2 cellular contexts compared by ENCODE assay signal in the genomic region with DNA sequence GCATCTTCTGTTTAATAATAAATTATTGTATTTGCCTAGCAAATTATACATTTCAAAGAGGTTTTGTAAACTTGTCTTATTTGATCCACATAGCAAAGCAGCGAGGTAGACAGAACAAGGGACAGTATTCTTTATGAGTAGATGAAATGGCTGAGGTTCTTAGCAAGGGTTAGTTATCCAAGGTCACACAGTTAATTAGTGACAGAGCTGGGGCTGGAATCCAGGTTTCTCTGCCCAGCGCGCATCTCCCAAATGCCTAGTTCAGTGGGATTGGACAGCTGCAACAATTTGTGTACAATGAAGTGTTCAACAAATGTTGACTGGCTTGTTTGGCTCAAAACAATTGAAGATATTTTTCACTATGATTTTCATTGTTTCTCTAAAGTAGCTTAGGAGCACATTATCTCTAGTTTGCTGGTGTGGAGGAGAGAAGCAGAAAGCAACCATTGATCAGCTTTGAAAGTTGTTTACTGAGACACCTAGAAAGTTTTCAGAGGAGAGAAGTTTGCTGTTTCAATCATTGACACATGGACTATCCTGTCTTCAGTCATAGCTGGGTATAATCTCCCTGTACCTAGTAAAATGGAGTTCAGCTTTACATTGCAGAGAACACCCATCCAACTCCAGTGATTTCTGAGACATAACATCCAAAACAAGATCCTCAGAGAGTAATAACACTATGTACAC.
TF ChIP-seq lines count a peak whose summit lies in the region.

No MANE protein-coding gene starts in this region.

TF ChIP-seq in WTC11, 78 proteins besides CTCF, POLR2A, EP300 and RAD21 (continued from another document):
- TF ChIP-seq, protein P1, sequence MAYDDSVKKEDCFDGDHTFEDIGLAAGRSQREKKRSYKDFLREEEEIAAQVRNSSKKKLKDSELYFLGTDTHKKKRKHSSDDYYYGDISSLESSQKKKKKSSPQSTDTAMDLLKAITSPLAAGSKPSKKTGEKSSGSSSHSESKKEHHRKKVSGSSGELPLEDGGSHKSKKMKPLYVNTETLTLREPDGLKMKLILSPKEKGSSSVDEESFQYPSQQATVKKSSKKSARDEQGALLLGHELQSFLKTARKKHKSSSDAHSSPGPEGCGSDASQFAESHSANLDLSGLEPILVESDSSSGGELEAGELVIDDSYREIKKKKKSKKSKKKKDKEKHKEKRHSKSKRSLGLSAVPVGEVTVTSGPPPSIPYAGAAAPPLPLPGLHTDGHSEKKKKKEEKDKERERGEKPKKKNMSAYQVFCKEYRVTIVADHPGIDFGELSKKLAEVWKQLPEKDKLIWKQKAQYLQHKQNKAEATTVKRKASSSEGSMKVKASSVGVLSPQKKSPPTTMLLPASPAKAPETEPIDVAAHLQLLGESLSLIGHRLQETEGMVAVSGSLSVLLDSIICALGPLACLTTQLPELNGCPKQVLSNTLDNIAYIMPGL (CRISPR knock-in tag; IDR thresholded peaks at IDR 0.05) = no peak
- TF ChIP-seq NFATC4 (CRISPR knock-in tag; IDR thresholded peaks at IDR 0.05) = no peak

TF ChIP-seq in HepG2, 621 proteins besides CTCF, POLR2A, EP300 and RAD21 (continued from another document and continues in another):
- TF ChIP-seq, protein P2, sequence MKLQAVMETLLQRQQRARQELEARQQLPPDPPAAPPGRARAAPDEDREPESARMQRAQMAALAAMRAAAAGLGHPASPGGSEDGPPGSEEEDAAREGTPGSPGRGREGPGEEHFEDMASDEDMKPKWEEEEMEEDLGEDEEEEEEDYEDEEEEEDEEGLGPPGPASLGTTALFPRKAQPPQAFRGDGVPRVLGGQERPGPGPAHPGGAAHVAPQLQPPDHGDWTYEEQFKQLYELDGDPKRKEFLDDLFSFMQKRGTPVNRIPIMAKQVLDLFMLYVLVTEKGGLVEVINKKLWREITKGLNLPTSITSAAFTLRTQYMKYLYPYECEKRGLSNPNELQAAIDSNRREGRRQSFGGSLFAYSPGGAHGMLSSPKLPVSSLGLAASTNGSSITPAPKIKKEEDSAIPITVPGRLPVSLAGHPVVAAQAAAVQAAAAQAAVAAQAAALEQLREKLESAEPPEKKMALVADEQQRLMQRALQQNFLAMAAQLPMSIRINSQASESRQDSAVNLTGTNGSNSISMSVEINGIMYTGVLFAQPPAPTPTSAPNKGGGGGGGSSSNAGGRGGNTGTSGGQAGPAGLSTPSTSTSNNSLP (IDR thresholded peaks at IDR 0.05; ENCODE audit: low read depth, low read length) = peak; percentile 63
- TF ChIP-seq, protein P3, sequence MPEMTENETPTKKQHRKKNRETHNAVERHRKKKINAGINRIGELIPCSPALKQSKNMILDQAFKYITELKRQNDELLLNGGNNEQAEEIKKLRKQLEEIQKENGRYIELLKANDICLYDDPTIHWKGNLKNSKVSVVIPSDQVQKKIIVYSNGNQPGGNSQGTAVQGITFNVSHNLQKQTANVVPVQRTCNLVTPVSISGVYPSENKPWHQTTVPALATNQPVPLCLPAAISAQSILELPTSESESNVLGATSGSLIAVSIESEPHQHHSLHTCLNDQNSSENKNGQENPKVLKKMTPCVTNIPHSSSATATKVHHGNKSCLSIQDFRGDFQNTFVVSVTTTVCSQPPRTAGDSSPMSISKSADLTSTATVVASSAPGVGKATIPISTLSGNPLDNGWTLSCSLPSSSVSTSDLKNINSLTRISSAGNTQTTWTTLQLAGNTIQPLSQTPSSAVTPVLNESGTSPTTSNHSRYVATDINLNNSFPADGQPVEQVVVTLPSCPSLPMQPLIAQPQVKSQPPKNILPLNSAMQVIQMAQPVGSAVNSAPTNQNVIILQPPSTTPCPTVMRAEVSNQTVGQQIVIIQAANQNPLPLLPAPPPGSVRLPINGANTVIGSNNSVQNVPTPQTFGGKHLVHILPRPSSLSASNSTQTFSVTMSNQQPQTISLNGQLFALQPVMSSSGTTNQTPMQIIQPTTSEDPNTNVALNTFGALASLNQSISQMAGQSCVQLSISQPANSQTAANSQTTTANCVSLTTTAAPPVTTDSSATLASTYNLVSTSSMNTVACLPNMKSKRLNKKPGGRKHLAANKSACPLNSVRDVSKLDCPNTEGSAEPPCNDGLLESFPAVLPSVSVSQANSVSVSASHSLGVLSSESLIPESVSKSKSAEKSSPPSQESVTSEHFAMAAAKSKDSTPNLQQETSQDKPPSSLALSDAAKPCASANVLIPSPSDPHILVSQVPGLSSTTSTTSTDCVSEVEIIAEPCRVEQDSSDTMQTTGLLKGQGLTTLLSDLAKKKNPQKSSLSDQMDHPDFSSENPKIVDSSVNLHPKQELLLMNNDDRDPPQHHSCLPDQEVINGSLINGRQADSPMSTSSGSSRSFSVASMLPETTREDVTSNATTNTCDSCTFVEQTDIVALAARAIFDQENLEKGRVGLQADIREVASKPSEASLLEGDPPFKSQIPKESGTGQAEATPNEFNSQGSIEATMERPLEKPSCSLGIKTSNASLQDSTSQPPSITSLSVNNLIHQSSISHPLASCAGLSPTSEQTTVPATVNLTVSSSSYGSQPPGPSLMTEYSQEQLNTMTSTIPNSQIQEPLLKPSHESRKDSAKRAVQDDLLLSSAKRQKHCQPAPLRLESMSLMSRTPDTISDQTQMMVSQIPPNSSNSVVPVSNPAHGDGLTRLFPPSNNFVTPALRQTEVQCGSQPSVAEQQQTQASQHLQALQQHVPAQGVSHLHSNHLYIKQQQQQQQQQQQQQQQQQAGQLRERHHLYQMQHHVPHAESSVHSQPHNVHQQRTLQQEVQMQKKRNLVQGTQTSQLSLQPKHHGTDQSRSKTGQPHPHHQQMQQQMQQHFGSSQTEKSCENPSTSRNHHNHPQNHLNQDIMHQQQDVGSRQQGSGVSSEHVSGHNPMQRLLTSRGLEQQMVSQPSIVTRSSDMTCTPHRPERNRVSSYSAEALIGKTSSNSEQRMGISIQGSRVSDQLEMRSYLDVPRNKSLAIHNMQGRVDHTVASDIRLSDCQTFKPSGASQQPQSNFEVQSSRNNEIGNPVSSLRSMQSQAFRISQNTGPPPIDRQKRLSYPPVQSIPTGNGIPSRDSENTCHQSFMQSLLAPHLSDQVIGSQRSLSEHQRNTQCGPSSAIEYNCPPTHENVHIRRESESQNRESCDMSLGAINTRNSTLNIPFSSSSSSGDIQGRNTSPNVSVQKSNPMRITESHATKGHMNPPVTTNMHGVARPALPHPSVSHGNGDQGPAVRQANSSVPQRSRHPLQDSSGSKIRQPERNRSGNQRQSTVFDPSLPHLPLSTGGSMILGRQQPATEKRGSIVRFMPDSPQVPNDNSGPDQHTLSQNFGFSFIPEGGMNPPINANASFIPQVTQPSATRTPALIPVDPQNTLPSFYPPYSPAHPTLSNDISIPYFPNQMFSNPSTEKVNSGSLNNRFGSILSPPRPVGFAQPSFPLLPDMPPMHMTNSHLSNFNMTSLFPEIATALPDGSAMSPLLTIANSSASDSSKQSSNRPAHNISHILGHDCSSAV (CRISPR knock-in tag; IDR thresholded peaks at IDR 0.05; ENCODE audit: borderline replicate concordance) = no peak
- TF ChIP-seq ZBTB7A (CRISPR knock-in tag; IDR thresholded peaks at IDR 0.05) (no peak), NKX3-1 (CRISPR knock-in tag; IDR thresholded peaks at IDR 0.05) (no peak), HNRNPUL1 (IDR thresholded peaks at IDR 0.05; ENCODE audit: low read depth, low read length) (peak; percentile 82), ZNF350 (CRISPR knock-in tag; IDR thresholded peaks at IDR 0.05; ENCODE audit: borderline replicate concordance, low read depth) (no peak), SALL1 (CRISPR knock-in tag; IDR thresholded peaks at IDR 0.05) (peak; percentile 78), ZNF367 (CRISPR knock-in tag; IDR thresholded peaks at IDR 0.05; ENCODE audit: borderline replicate concordance) (no peak), ZNF3 (CRISPR knock-in tag; IDR thresholded peaks at IDR 0.05) (no peak), RFX3 (CRISPR knock-in tag; IDR thresholded peaks at IDR 0.05) (no peak), LCORL (IDR thresholded peaks at IDR 0.05) (0 out of 2 replicates have a peak, but pooled peaks have one; percentile 26), LCORL (CRISPR knock-in tag; IDR thresholded peaks at IDR 0.05) (no peak), ZIK1 (CRISPR knock-in tag; IDR thresholded peaks at IDR 0.05; ENCODE audit: borderline replicate concordance, low read depth) (no peak), PCBP2 (optimal IDR thresholded peaks at IDR 0.05; ENCODE audit: low read depth, low read length, poor library complexity, severe bottlenecking) (no peak), ZBTB42 (CRISPR knock-in tag; IDR thresholded peaks at IDR 0.05) (no peak), ZNF839 (CRISPR knock-in tag; IDR thresholded peaks at IDR 0.05; ENCODE audit: borderline replicate concordance) (no peak), TBX2 (CRISPR knock-in tag; IDR thresholded peaks at IDR 0.05; ENCODE audit: borderline replicate concordance) (peak; percentile 50; the same call in 1 of the 2 replicates), NCOA2 (CRISPR knock-in tag; IDR thresholded peaks at IDR 0.05) (peak; percentile 53)
- TF ChIP-seq, protein P4, sequence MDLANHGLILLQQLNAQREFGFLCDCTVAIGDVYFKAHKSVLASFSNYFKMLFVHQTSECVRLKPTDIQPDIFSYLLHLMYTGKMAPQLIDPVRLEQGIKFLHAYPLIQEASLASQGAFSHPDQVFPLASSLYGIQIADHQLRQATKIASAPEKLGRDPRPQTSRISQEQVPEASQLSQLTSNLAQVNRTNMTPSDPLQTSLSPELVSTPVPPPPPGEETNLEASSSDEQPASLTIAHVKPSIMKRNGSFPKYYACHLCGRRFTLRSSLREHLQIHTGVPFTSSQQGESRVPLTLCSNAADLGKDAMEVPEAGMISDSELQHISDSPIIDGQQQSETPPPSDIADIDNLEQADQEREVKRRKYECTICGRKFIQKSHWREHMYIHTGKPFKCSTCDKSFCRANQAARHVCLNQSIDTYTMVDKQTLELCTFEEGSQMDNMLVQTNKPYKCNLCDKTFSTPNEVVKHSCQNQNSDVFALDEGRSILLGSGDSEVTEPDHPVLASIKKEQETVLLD (CRISPR knock-in tag; IDR thresholded peaks at IDR 0.05; ENCODE audit: low read depth) = no peak
- TF ChIP-seq, protein P5, sequence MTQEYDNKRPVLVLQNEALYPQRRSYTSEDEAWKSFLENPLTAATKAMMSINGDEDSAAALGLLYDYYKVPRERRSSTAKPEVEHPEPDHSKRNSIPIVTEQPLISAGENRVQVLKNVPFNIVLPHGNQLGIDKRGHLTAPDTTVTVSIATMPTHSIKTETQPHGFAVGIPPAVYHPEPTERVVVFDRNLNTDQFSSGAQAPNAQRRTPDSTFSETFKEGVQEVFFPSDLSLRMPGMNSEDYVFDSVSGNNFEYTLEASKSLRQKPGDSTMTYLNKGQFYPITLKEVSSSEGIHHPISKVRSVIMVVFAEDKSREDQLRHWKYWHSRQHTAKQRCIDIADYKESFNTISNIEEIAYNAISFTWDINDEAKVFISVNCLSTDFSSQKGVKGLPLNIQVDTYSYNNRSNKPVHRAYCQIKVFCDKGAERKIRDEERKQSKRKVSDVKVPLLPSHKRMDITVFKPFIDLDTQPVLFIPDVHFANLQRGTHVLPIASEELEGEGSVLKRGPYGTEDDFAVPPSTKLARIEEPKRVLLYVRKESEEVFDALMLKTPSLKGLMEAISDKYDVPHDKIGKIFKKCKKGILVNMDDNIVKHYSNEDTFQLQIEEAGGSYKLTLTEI (CRISPR knock-in tag; conservative IDR thresholded peaks at IDR 0.05) = no peak
- TF ChIP-seq, protein P6, sequence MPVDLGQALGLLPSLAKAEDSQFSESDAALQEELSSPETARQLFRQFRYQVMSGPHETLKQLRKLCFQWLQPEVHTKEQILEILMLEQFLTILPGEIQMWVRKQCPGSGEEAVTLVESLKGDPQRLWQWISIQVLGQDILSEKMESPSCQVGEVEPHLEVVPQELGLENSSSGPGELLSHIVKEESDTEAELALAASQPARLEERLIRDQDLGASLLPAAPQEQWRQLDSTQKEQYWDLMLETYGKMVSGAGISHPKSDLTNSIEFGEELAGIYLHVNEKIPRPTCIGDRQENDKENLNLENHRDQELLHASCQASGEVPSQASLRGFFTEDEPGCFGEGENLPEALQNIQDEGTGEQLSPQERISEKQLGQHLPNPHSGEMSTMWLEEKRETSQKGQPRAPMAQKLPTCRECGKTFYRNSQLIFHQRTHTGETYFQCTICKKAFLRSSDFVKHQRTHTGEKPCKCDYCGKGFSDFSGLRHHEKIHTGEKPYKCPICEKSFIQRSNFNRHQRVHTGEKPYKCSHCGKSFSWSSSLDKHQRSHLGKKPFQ (CRISPR knock-in tag; IDR thresholded peaks at IDR 0.05; ENCODE audit: insufficient replicate concordance) = no peak
- TF ChIP-seq, protein P7, sequence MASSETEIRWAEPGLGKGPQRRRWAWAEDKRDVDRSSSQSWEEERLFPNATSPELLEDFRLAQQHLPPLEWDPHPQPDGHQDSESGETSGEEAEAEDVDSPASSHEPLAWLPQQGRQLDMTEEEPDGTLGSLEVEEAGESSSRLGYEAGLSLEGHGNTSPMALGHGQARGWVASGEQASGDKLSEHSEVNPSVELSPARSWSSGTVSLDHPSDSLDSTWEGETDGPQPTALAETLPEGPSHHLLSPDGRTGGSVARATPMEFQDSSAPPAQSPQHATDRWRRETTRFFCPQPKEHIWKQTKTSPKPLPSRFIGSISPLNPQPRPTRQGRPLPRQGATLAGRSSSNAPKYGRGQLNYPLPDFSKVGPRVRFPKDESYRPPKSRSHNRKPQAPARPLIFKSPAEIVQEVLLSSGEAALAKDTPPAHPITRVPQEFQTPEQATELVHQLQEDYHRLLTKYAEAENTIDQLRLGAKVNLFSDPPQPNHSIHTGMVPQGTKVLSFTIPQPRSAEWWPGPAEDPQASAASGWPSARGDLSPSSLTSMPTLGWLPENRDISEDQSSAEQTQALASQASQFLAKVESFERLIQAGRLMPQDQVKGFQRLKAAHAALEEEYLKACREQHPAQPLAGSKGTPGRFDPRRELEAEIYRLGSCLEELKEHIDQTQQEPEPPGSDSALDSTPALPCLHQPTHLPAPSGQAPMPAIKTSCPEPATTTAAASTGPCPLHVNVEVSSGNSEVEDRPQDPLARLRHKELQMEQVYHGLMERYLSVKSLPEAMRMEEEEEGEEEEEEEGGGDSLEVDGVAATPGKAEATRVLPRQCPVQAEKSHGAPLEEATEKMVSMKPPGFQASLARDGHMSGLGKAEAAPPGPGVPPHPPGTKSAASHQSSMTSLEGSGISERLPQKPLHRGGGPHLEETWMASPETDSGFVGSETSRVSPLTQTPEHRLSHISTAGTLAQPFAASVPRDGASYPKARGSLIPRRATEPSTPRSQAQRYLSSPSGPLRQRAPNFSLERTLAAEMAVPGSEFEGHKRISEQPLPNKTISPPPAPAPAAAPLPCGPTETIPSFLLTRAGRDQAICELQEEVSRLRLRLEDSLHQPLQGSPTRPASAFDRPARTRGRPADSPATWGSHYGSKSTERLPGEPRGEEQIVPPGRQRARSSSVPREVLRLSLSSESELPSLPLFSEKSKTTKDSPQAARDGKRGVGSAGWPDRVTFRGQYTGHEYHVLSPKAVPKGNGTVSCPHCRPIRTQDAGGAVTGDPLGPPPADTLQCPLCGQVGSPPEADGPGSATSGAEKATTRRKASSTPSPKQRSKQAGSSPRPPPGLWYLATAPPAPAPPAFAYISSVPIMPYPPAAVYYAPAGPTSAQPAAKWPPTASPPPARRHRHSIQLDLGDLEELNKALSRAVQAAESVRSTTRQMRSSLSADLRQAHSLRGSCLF (CRISPR knock-in tag; IDR thresholded peaks at IDR 0.05; ENCODE audit: borderline replicate concordance) = no peak
- TF ChIP-seq, protein P8, sequence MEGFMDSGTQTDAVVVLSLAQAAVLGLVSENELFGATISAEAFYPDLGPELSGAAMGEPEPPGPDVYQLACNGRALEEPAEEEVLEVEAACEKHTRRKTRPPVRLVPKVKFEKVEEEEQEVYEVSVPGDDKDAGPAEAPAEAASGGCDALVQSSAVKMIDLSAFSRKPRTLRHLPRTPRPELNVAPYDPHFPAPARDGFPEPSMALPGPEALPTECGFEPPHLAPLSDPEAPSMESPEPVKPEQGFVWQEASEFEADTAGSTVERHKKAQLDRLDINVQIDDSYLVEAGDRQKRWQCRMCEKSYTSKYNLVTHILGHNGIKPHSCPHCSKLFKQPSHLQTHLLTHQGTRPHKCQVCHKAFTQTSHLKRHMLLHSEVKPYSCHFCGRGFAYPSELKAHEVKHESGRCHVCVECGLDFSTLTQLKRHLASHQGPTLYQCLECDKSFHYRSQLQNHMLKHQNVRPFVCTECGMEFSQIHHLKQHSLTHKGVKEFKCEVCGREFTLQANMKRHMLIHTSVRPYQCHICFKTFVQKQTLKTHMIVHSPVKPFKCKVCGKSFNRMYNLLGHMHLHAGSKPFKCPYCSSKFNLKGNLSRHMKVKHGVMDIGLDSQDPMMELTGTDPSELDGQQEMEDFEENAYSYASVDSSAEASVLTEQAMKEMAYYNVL (CRISPR knock-in tag; IDR thresholded peaks at IDR 0.05; ENCODE audit: borderline replicate concordance) = 0 out of 2 replicates have a peak, but pooled peaks have one; percentile 29
